Comparison of ENCODE assay signal across 18 cellular contexts in the genomic region with DNA sequence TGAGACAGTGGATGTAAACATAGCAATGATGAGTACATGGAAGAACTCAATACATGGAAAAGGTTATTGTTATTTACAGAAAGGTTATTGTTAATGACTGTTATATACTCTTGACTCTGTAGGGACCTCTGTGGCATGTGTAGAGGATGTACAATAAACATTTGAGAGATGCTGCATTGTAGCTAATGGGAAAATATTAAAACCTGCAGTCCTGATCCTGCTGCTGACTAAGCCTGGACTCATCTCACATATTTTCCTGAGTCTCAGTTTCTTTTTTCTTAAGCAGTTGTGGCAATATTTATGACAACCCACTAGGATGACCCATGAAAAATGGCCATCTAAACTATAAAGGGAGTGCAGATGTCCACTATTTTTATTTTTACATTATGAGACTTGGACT.
DNase-seq lines count a peak whose midpoint lies in the region; ATAC-seq and TF ChIP-seq lines count a peak whose summit lies in the region.
"Had no signal": no experiment of that assay in that cellular context is flagged by ENCODE, and none has a peak within 500 bp of the region (broad histone marks: within the 10 kb centered on the region; RNA-seq: fewer than 3 reads in every experiment).

No MANE protein-coding gene starts in this region.

- H3K4me3 ChIP-seq in GM23248: no peak overlapping the region
- H3K4me3 ChIP-seq in IMR-90 (ENCODE audit: insufficient read depth, low read depth, low read length): no peak overlapping the region
- H3K4me3 ChIP-seq: BLaER1, GM12878 had no signal

- H3K9me3 ChIP-seq in GM23248 (ENCODE audit: low read depth) (no peaks in the 10 kb centered on the region), IMR-90 (ENCODE audit: control insufficient read depth, insufficient read depth, low read length) (no peaks in the 10 kb centered on the region)
- H3K9me3 ChIP-seq: Caco-2 had no signal

- no peaks in the 10 kb centered on the region for H3K79me2 ChIP-seq in GM23248 (ENCODE audit: insufficient read depth)

- peaks cover 31% of the 10 kb centered on the region for H3F3A ChIP-seq in GM23248 (ENCODE audit: insufficient read depth)

- H3K9me2 ChIP-seq in GM23248 (ENCODE audit: insufficient read depth): no peaks in the 10 kb centered on the region

- no peak overlapping the region for H3K56ac ChIP-seq in IMR-90 (ENCODE audit: extremely low read depth, insufficient read depth, low read length)

- H4K20me1 ChIP-seq in GM23248 (ENCODE audit: insufficient read depth) (no peaks in the 10 kb centered on the region), IMR-90 (ENCODE audit: insufficient read depth, low read length) (no peaks in the 10 kb centered on the region)
- H4K20me1 ChIP-seq: BLaER1 had no signal

- H2AFZ ChIP-seq in GM23248 (no peak overlapping the region), IMR-90 (replicated peaks; ENCODE audit: low read length, poor library complexity) (no peak overlapping the region)

- no peak overlapping the region for H3K18ac ChIP-seq in IMR-90 (ENCODE audit: low read depth, low read length)

- intact Hi-C loops in IMR-90 (cut with micrococcal nuclease): no loop called here

- peak overlapping the region; percentile 45 for H3K27ac Mint-ChIP-seq in memory B cell
- H3K27ac Mint-ChIP-seq: B cell; CD8-positive, alpha-beta T cell had no signal

- no peaks in the 10 kb centered on the region for H3K4me1 Mint-ChIP-seq in memory B cell

- H4K5ac ChIP-seq in IMR-90 (ENCODE audit: low read depth, low read length): no peak overlapping the region

- TF ChIP-seq RAD21 in IMR-90 (IDR thresholded peaks at IDR 0.05; ENCODE audit: low read length): no peak

- no TSS peak for BruUV-seq in IMR-90 (replicated peaks; lab: Mats Ljungman, UMichigan)

- H2AK5ac ChIP-seq in IMR-90 (ENCODE audit: low read depth, low read length): no peak overlapping the region

- no peak overlapping the region for H2BK20ac ChIP-seq in IMR-90 (ENCODE audit: low read depth, low read length)

- H2BK5ac ChIP-seq in IMR-90 (ENCODE audit: low read depth, low read length, poor library complexity, severe bottlenecking): no peak overlapping the region

- H3K27ac ChIP-seq in GM23248 (no peak overlapping the region), IMR-90 (ENCODE audit: insufficient read depth, low read length) (no peak overlapping the region)
- H3K27ac ChIP-seq: BLaER1, C4-2B had no signal

- no peak overlapping the region for H2BK15ac ChIP-seq in IMR-90 (ENCODE audit: low read depth, low read length)

- in situ Hi-C loops in GM23248 (cut with MboI): loop anchor here (5.0 to 25.0 kb wide), 2 partner anchors 270 to 475 kb away; a partner anchor contains a TSS
- in situ Hi-C loops in IMR-90 (cut with MboI; ENCODE audit: low sequenced_read_pairs): no loop called here

- TF ChIP-seq CTCF in IMR-90 (conservative IDR thresholded peaks at IDR 0.05; ENCODE audit: low read depth, low read length): no peak

- no peak overlapping the region for H4K8ac ChIP-seq in IMR-90 (ENCODE audit: low read depth in 2 of 2, low read length in 2 of 2)

- H4K91ac ChIP-seq in IMR-90 (ENCODE audit: insufficient read depth, low read depth, low read length): no peak overlapping the region

- no peak overlapping the region for H3K23ac ChIP-seq in IMR-90 (ENCODE audit: low read depth, low read length)

- H3K9ac ChIP-seq in GM23248 (no peak overlapping the region), IMR-90 (ENCODE audit: low read depth, low read length) (no peak overlapping the region)
- H3K9ac ChIP-seq: BLaER1 had no signal

- CTCF ChIA-PET in IMR-90 (lab: Yijun Ruan, JAX): interaction anchor here (3.1 kb wide), 1 partner anchor 268 kb away, joined by 14 read pairs; a partner anchor contains a TSS

- POLR2A ChIA-PET in IMR-90 (lab: Charles Lee; ENCODE audit: unreplicated experiment): no interaction called here

- peaks cover 37% of the 10 kb centered on the region for H3K4me1 ChIP-seq in GM23248 (ENCODE audit: insufficient read depth)
- H3K4me1 ChIP-seq in IMR-90 (ENCODE audit: control insufficient read depth, insufficient read depth, low read length): peaks cover 17% of the 10 kb centered on the region
- H3K4me1 ChIP-seq: Caco-2 had no signal

- H3K4me2 ChIP-seq in GM23248 (ENCODE audit: unreplicated experiment): no peak overlapping the region
- H3K4me2 ChIP-seq in IMR-90 (ENCODE audit: low read depth, low read length): no peak overlapping the region
- H3K4me2 ChIP-seq: BLaER1 had no signal

- no peaks in the 10 kb centered on the region for H3K27me3 Mint-ChIP-seq in memory B cell
- H3K27me3 Mint-ChIP-seq: B cell; CD4-positive, CD25-positive, alpha-beta regulatory T cell had no signal

- peaks cover 64% of the 10 kb centered on the region for H3K36me3 Mint-ChIP-seq in memory B cell

- dilution Hi-C loops in IMR-90 (cut with HindIII; ENCODE audit: low sequenced_read_pairs, unreplicated experiment): no loop called here

- TF ChIP-seq POLR2A in IMR-90 (IDR thresholded peaks at IDR 0.05; ENCODE audit: low read depth, low read length): no peak

- H3K14ac ChIP-seq in IMR-90 (replicated peaks; ENCODE audit: low read depth, low read length): no peak overlapping the region

- ATAC-seq in IMR-90 (ENCODE audit: low read depth): peak; percentile 55
- ATAC-seq in memory B cell (ENCODE audit: low read depth): no peak
- ATAC-seq: CD8-positive, alpha-beta T cell; GM12878; HCT116 had no signal

- DNase-seq in GM23248 (peak; percentile 7), IMR-90 (peak; percentile 40), memory B cell (ENCODE audit: low spot score in 2 of 2) (no peak), NCI-H446 treated with DMSO at 0.1 percent for 48 hours (lab: John Stamatoyannopoulos, UW) (no peak), AG08395 (ENCODE audit: low spot score) (no peak)
- DNase-seq in activated effector memory CD4-positive, alpha-beta T cell treated with Interleukin-2 at 50 U/mL for 16 hours: no peak
- DNase-seq: Caco-2; CD4-positive, CD25-positive, alpha-beta regulatory T cell; CD8-positive, alpha-beta T cell; DMS153; DND-41; GDM1; H7 had no signal

- H3K9me1 ChIP-seq in IMR-90 (ENCODE audit: insufficient read depth, low read length): peaks cover 3% of the 10 kb centered on the region

- no peak overlapping the region for H3K4me3 Mint-ChIP-seq in memory B cell
- H3K4me3 Mint-ChIP-seq: B cell; CD4-positive, CD25-positive, alpha-beta regulatory T cell; CD8-positive, alpha-beta T cell had no signal

- H3K36me3 ChIP-seq in GM23248 (ENCODE audit: low read depth): no peaks in the 10 kb centered on the region
- H3K36me3 ChIP-seq in IMR-90 (ENCODE audit: control insufficient read depth, insufficient read depth, low read length): no peaks in the 10 kb centered on the region

- H3K79me1 ChIP-seq in IMR-90 (ENCODE audit: low read depth in 1 of 2, low read length in 2 of 2): no peaks in the 10 kb centered on the region

- no peaks in the 10 kb centered on the region for H3K9me3 Mint-ChIP-seq in memory B cell
- H3K9me3 Mint-ChIP-seq: CD4-positive, CD25-positive, alpha-beta regulatory T cell; CD8-positive, alpha-beta T cell had no signal

- no peak overlapping the region for H3K4ac ChIP-seq in IMR-90 (ENCODE audit: low read depth, low read length)

- no peaks in the 10 kb centered on the region for H3K27me3 ChIP-seq in GM23248 (replicated peaks; ENCODE audit: insufficient read depth)
- H3K27me3 ChIP-seq in IMR-90 (ENCODE audit: control insufficient read depth, insufficient read depth, low read length): no peaks in the 10 kb centered on the region
- H3K27me3 ChIP-seq: BLaER1 had no signal

- H2BK120ac ChIP-seq in IMR-90 (ENCODE audit: low read depth, low read length): peak overlapping the region; percentile 40; the same call in 1 of the 2 replicates

- H2AK9ac ChIP-seq in IMR-90 (replicated peaks; ENCODE audit: low read depth, low read length, poor library complexity): no peak overlapping the region

TF ChIP-seq in IMR-90, 13 proteins besides CTCF, POLR2A, EP300 and RAD21:
- no peak for TF ChIP-seq MXI1 (IDR thresholded peaks at IDR 0.05; ENCODE audit: borderline replicate concordance, low read depth, low read length)
- TF ChIP-seq CHD1 (IDR thresholded peaks at IDR 0.05; ENCODE audit: low read depth, low read length): no peak
- no peak for TF ChIP-seq MAZ (IDR thresholded peaks at IDR 0.05; ENCODE audit: borderline replicate concordance, low read depth, low read length)
- TF ChIP-seq NFE2L2 (IDR thresholded peaks at IDR 0.05; ENCODE audit: low read depth, low read length): no peak
- TF ChIP-seq CEBPB (IDR thresholded peaks at IDR 0.05; ENCODE audit: low read depth, low read length): no peak
- TF ChIP-seq BHLHE40 (IDR thresholded peaks at IDR 0.05; ENCODE audit: low read depth, low read length): no peak
- TF ChIP-seq FOS (IDR thresholded peaks at IDR 0.05; ENCODE audit: low read depth, low read length): no peak
- TF ChIP-seq MAFK (IDR thresholded peaks at IDR 0.05; ENCODE audit: low read depth, low read length): no peak
- TF ChIP-seq, protein P1, sequence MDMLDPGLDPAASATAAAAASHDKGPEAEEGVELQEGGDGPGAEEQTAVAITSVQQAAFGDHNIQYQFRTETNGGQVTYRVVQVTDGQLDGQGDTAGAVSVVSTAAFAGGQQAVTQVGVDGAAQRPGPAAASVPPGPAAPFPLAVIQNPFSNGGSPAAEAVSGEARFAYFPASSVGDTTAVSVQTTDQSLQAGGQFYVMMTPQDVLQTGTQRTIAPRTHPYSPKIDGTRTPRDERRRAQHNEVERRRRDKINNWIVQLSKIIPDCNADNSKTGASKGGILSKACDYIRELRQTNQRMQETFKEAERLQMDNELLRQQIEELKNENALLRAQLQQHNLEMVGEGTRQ (IDR thresholded peaks at IDR 0.05; ENCODE audit: low read depth, low read length): no peak
- TF ChIP-seq RCOR1 (IDR thresholded peaks at IDR 0.05; ENCODE audit: insufficient replicate concordance, low read length): no peak
- no peak for TF ChIP-seq RFX5 (IDR thresholded peaks at IDR 0.05; ENCODE audit: low read depth, low read length)
- TF ChIP-seq, protein P2, sequence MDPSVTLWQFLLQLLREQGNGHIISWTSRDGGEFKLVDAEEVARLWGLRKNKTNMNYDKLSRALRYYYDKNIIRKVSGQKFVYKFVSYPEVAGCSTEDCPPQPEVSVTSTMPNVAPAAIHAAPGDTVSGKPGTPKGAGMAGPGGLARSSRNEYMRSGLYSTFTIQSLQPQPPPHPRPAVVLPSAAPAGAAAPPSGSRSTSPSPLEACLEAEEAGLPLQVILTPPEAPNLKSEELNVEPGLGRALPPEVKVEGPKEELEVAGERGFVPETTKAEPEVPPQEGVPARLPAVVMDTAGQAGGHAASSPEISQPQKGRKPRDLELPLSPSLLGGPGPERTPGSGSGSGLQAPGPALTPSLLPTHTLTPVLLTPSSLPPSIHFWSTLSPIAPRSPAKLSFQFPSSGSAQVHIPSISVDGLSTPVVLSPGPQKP (IDR thresholded peaks at IDR 0.05; ENCODE audit: borderline replicate concordance, low read depth, low read length): no peak
- no peak for TF ChIP-seq SMC3 (IDR thresholded peaks at IDR 0.05; ENCODE audit: low read depth, low read length)

Comparison
In these comparisons a context has a peak if more than half of its experiments do, and no peak if none do; other contexts are left out.
1. DNase-seq: peak in GM23248 (single experiment) and IMR-90 (single experiment); none in memory B cell (0 of 2), activated effector memory CD4-positive, alpha-beta T cell treated with Interleukin-2 at 50 U/mL for 16 hours (single experiment), NCI-H446 treated with DMSO at 0.1 percent for 48 hours (single experiment) and AG08395 (single experiment).